In genomic region chr4:179130122-179130714, GRCh38 we compare ENCODE assay signal across 23 cellular contexts.
"Had no signal": no experiment of that assay in that cellular context is flagged by ENCODE, and none has a peak within 500 bp of the region (broad histone marks: within the 10 kb centered on the region; RNA-seq: fewer than 3 reads in every experiment).

No MANE protein-coding gene starts in this region.

- H2AFZ ChIP-seq: hepatocyte, neural progenitor cell had no signal

- H3K27ac ChIP-seq: dorsolateral prefrontal cortex, hepatocyte, left ventricle myocardium inferior, lower lobe of right lung, neural progenitor cell, ovary, right atrium auricular region, stomach, thoracic aorta had no signal

- H3K36me3 ChIP-seq: left ventricle myocardium inferior, lower lobe of right lung, neural progenitor cell, ovary, right atrium auricular region, stomach, thoracic aorta had no signal

- H3K4me3 Mint-ChIP-seq: memory B cell; mesothelial cell of epicardium; natural killer cell treated with Interleukin-12 subunit alpha and Interleukin-12 subunit beta and Interleukin-15 and Interleukin-18, amount 100 ng/mL, for 72 hours; neural progenitor cell had no signal

- H3K9ac ChIP-seq: neural progenitor cell had no signal

- H3K4me1 Mint-ChIP-seq: memory B cell had no signal

- H3K27ac Mint-ChIP-seq: memory B cell; mesothelial cell of epicardium; natural killer cell treated with Interleukin-12 subunit alpha and Interleukin-12 subunit beta and Interleukin-15 and Interleukin-18, amount 100 ng/mL, for 72 hours; neural progenitor cell had no signal

- H3K27me3 ChIP-seq: dorsolateral prefrontal cortex, hepatocyte, neural progenitor cell, ovary, right atrium auricular region, stomach had no signal

- H3K36me3 Mint-ChIP-seq: memory B cell; mesothelial cell of epicardium; natural killer cell treated with Interleukin-12 subunit alpha and Interleukin-12 subunit beta and Interleukin-15 and Interleukin-18, amount 100 ng/mL, for 72 hours; neural progenitor cell had no signal

- H3K4me3 ChIP-seq: dorsolateral prefrontal cortex, hepatocyte, left ventricle myocardium inferior, lower lobe of right lung, neural progenitor cell, ovary, right atrium auricular region, stomach, thoracic aorta had no signal

- H3K79me2 ChIP-seq: hepatocyte had no signal

- H3K27me3 Mint-ChIP-seq: memory B cell; natural killer cell treated with Interleukin-12 subunit alpha and Interleukin-12 subunit beta and Interleukin-15 and Interleukin-18, amount 100 ng/mL, for 72 hours had no signal

- ATAC-seq: left cardiac atrium; lower lobe of right lung; natural killer cell treated with Interleukin-12 subunit alpha and Interleukin-12 subunit beta and Interleukin-15 and Interleukin-18, amount 100 ng/mL, for 72 hours had no signal

- H3K4me1 ChIP-seq: left ventricle myocardium inferior, lower lobe of right lung, neural progenitor cell, right atrium auricular region, stomach had no signal

- H3K9me3 ChIP-seq: lower lobe of right lung, ovary, right atrium auricular region, stomach, thoracic aorta had no signal

- DNase-seq: dorsolateral prefrontal cortex; effector CD8-positive, alpha-beta T cell; foreskin melanocyte; head of caudate nucleus; kidney; left cardiac atrium; left ventricle myocardium inferior; lower lobe of right lung; nucleus accumbens; ovary; small intestine; stimulated activated CD4-positive, alpha-beta T cell treated with anti-CD3 and anti-CD28 coated beads, Interleukin-12 subunit alpha, Interleukin-12 subunit beta, amount 100 ng/mL, for 4 hours; stimulated activated naive CD4-positive, alpha-beta T cell; stomach; substantia nigra; trophoblast cell had no signal

- H3K9me3 Mint-ChIP-seq: mesothelial cell of epicardium, neural progenitor cell had no signal

- H3K4me2 ChIP-seq: hepatocyte, neural progenitor cell had no signal
